ENCODE assay signal across 17 cellular contexts in genomic region chr17:17593222-17593620, GRCh38. TPM values are rescaled to one million over a fixed set of nuclear protein-coding genes. Genes with fewer than 3 reads are reported as not detected.
DNase-seq lines count a peak whose midpoint lies in the region; ATAC-seq and TF ChIP-seq lines count a peak whose summit lies in the region.
"Had no signal": no experiment of that assay in that cellular context is flagged by ENCODE, and none has a peak within 500 bp of the region (broad histone marks: within the 10 kb centered on the region; RNA-seq: fewer than 3 reads in every experiment).

No MANE protein-coding gene starts in this region.

- H3K4me1 ChIP-seq in HUES64 (ENCODE audit: insufficient read depth, low read length) = no peaks in the 10 kb centered on the region

- H3K9me3 Mint-ChIP-seq in CD4-positive, alpha-beta T cell = no peaks in the 10 kb centered on the region
- no peaks in the 10 kb centered on the region for H3K9me3 Mint-ChIP-seq in activated naive CD8-positive, alpha-beta T cell treated with anti-CD3 and anti-CD28 coated beads, Interleukin-2, amount 50 U/mL, for 24 hours
- H3K9me3 Mint-ChIP-seq in natural killer cell = no peaks in the 10 kb centered on the region
- H3K9me3 Mint-ChIP-seq: activated B cell treated with CpG ODN at 0.5 μM for 24 hours; effector memory CD8-positive, alpha-beta T cell had no signal

- H3K9ac ChIP-seq in HUES64 (ENCODE audit: low read depth, low read length) = no peak overlapping the region

- no peak for ATAC-seq in CD4-positive, alpha-beta T cell (ENCODE audit: poor library complexity)
- ATAC-seq in activated naive CD8-positive, alpha-beta T cell treated with anti-CD3 and anti-CD28 coated beads, Interleukin-2, amount 50 U/mL, for 24 hours = no peak
- ATAC-seq in natural killer cell = no peak
- ATAC-seq in HG02938 (IDR thresholded peaks at IDR 0.05; ENCODE audit: unreplicated experiment) = no peak
- no peak for ATAC-seq in HG03095 (IDR thresholded peaks at IDR 0.05; ENCODE audit: unreplicated experiment)
- ATAC-seq: effector memory CD8-positive, alpha-beta T cell; heart right ventricle had no signal

- peaks cover 18% of the 10 kb centered on the region for H3K4me1 Mint-ChIP-seq in CD4-positive, alpha-beta T cell (ENCODE audit: low read depth)
- H3K4me1 Mint-ChIP-seq in activated naive CD8-positive, alpha-beta T cell treated with anti-CD3 and anti-CD28 coated beads, Interleukin-2, amount 50 U/mL, for 24 hours = peaks cover 18% of the 10 kb centered on the region
- H3K4me1 Mint-ChIP-seq in natural killer cell = peaks cover 20 to 24% of the 10 kb centered on the region in 2 donors

- 94% methylated on average over 6 of the region's 6 CpGs for WGBS in HUES64

- TF ChIP-seq CTCF in CD4-positive, alpha-beta T cell (IDR thresholded peaks at IDR 0.05) = no peak
- TF ChIP-seq CTCF in natural killer cell (IDR thresholded peaks at IDR 0.05) = no peak

- H3K27ac Mint-ChIP-seq in CD4-positive, alpha-beta T cell = peak overlapping the region; percentile 92
- no peak overlapping the region for H3K27ac Mint-ChIP-seq in activated naive CD8-positive, alpha-beta T cell treated with anti-CD3 and anti-CD28 coated beads, Interleukin-2, amount 50 U/mL, for 24 hours
- H3K27ac Mint-ChIP-seq in natural killer cell = no peak overlapping the region

- H3K4me3 Mint-ChIP-seq in CD4-positive, alpha-beta T cell = peak overlapping the region; percentile 89
- peak overlapping the region; percentile 96 for H3K4me3 Mint-ChIP-seq in activated naive CD8-positive, alpha-beta T cell treated with anti-CD3 and anti-CD28 coated beads, Interleukin-2, amount 50 U/mL, for 24 hours
- H3K4me3 Mint-ChIP-seq in natural killer cell = peak overlapping the region; percentile 6

- no peaks in the 10 kb centered on the region for H3K36me3 ChIP-seq in HUES64 (ENCODE audit: insufficient read depth, low read length)
- H3K36me3 ChIP-seq: heart right ventricle, MG63 had no signal

- no peak for DNase-seq in CD4-positive, alpha-beta T cell
- no peak for DNase-seq in activated naive CD8-positive, alpha-beta T cell treated with anti-CD3 and anti-CD28 coated beads, Interleukin-2, amount 50 U/mL, for 24 hours
- DNase-seq in natural killer cell (no peak), DMS153 treated with DMSO at 0.1 percent for 48 hours (lab: John Stamatoyannopoulos, UW; ENCODE audit: unreplicated experiment) (no peak)
- DNase-seq: activated B cell treated with CpG ODN at 0.5 μM for 24 hours; amniotic stem cell; Caco-2; effector memory CD8-positive, alpha-beta T cell; HCEC 1CT; heart right ventricle; MG63; midbrain; NCI-H2227 treated with DMSO at 0.1 percent for 48 hours; Right ventricle myocardium superior had no signal

- no peak overlapping the region for H3K27ac ChIP-seq in CD4-positive, alpha-beta T cell (ENCODE audit: low read depth, low read length)
- H3K27ac ChIP-seq in HUES64 (ENCODE audit: low read depth, low read length) = no peak overlapping the region

- H3K4me3 ChIP-seq in HUES64 (ENCODE audit: low read length) = peak overlapping the region; percentile 72; the same call in 1 of the 2 replicates

- POLR2A ChIA-PET in CD4-positive, alpha-beta T cell (lab: Charles Lee) = no interaction called here

- H3K27me3 Mint-ChIP-seq in CD4-positive, alpha-beta T cell = no peaks in the 10 kb centered on the region
- no peaks in the 10 kb centered on the region for H3K27me3 Mint-ChIP-seq in activated naive CD8-positive, alpha-beta T cell treated with anti-CD3 and anti-CD28 coated beads, Interleukin-2, amount 50 U/mL, for 24 hours
- H3K27me3 Mint-ChIP-seq in natural killer cell (ENCODE audit: low read depth in 2 of 2) = peaks cover 0 to 2% of the 10 kb centered on the region in 2 donors
- H3K27me3 Mint-ChIP-seq: activated B cell treated with CpG ODN at 0.5 μM for 24 hours; effector memory CD8-positive, alpha-beta T cell had no signal

- CTCF ChIA-PET in CD4-positive, alpha-beta T cell (lab: Charles Lee) = no interaction called here

- intact Hi-C loops in CD4-positive, alpha-beta T cell (cut with DNase I, micrococcal nuclease) = loop anchor here in 1 of 2 experiments (2.0 to 5.0 kb wide), 8 partner anchors 116 to 936 kb away; partner anchors contain the start of genes ALKBH5, COPS3, DRG2 and MED9
- intact Hi-C loops in natural killer cell (cut with micrococcal nuclease) = no loop called here

- no peaks in the 10 kb centered on the region for H3K27me3 ChIP-seq in CD4-positive, alpha-beta T cell (ENCODE audit: control insufficient read depth, insufficient read depth, low read length)
- no peaks in the 10 kb centered on the region for H3K27me3 ChIP-seq in HUES64 (ENCODE audit: insufficient read depth, low read length)
- H3K27me3 ChIP-seq: heart right ventricle, MG63 had no signal

- peaks cover 4% of the 10 kb centered on the region for H3K36me3 Mint-ChIP-seq in CD4-positive, alpha-beta T cell (ENCODE audit: low read depth)
- H3K36me3 Mint-ChIP-seq in activated naive CD8-positive, alpha-beta T cell treated with anti-CD3 and anti-CD28 coated beads, Interleukin-2, amount 50 U/mL, for 24 hours (ENCODE audit: low read depth) = no peaks in the 10 kb centered on the region
- H3K36me3 Mint-ChIP-seq in natural killer cell = no peaks in the 10 kb centered on the region

- no peaks in the 10 kb centered on the region for H3K9me3 ChIP-seq in CD4-positive, alpha-beta T cell (ENCODE audit: control insufficient read depth, low read length)
- H3K9me3 ChIP-seq in HUES64 (ENCODE audit: insufficient read depth, low read depth, low read length) = no peaks in the 10 kb centered on the region
- H3K9me3 ChIP-seq: Caco-2, heart right ventricle, MG63 had no signal

RNA-seq across cellular contexts. Expression of gene PEMT, which starts 1.7 kb away (rescaled TPM):
- total RNA-seq in CD4-positive, alpha-beta T cell = 10 to 100 TPM; 11.4 to 12.0 TPM
- 38.3 TPM for polyA plus RNA-seq in HUES64 (2013, experiment 1 of 2)
- polyA plus RNA-seq in HUES64 (2013, experiment 2 of 2) = 41.4 TPM
- total RNA-seq in natural killer cell = 10 to 100 TPM; 10.3 to 13.6 (median 12.6) TPM

Comparison
In these comparisons a context has a peak if more than half of its experiments do, and no peak if none do; other contexts are left out.
1. H3K4me3 Mint-ChIP-seq: peak in every context shown above with its lines; median percentile 96 in activated naive CD8-positive, alpha-beta T cell treated with anti-CD3 and anti-CD28 coated beads, Interleukin-2, amount 50 U/mL, for 24 hours; 89 in CD4-positive, alpha-beta T cell; 6 in natural killer cell.